Comparison of ENCODE assay signal across 8 cellular contexts in genomic region chr2:54558976-54559410, GRCh38.
DNase-seq lines count a peak whose midpoint lies in the region; ATAC-seq and TF ChIP-seq lines count a peak whose summit lies in the region.

No MANE protein-coding gene starts in this region.

- peak overlapping the region; percentile 97 for H2AFZ ChIP-seq in neuron (ENCODE audit: low read depth, low read length)

- H3K27me3 Mint-ChIP-seq in endothelial cell (ENCODE audit: unreplicated experiment), result peaks cover 45% of the 10 kb centered on the region

- H3K4me1 ChIP-seq in neuron (ENCODE audit: insufficient read depth, low read length), result peaks cover 26% of the 10 kb centered on the region

- peak overlapping the region; percentile 96 for H3K27ac Mint-ChIP-seq in endothelial cell (ENCODE audit: unreplicated experiment)

- ATAC-seq in GM19023 (IDR thresholded peaks at IDR 0.05; ENCODE audit: unreplicated experiment) (peak; percentile 6), HG02981 (IDR thresholded peaks at IDR 0.05; ENCODE audit: unreplicated experiment) (no peak), omental fat pad (ENCODE audit: low FRiP score) (no peak)

- peaks cover 35% of the 10 kb centered on the region for H3K36me3 Mint-ChIP-seq in endothelial cell (ENCODE audit: low read depth, unreplicated experiment)

- no peaks in the 10 kb centered on the region for H3K36me3 ChIP-seq in neuron (ENCODE audit: insufficient read depth, low read length)

- peak overlapping the region; percentile 80 for H3K4me3 ChIP-seq in neuron (ENCODE audit: low read length)

- H3K4me3 Mint-ChIP-seq in endothelial cell (ENCODE audit: unreplicated experiment), result peak overlapping the region; percentile 95

- no peaks in the 10 kb centered on the region for H3K9me3 Mint-ChIP-seq in endothelial cell (ENCODE audit: unreplicated experiment)

- no peaks in the 10 kb centered on the region for H3K9me3 ChIP-seq in neuron (ENCODE audit: low read length)

- TF ChIP-seq CTCF in endothelial cell (IDR thresholded peaks at IDR 0.05; ENCODE audit: unreplicated experiment) (no peak), omental fat pad (IDR thresholded peaks at IDR 0.05) (no peak)

- peak; percentile 33 for DNase-seq in NCI-H69 (lab: John Stamatoyannopoulos, UW)
- DNase-seq in endothelial cell (ENCODE audit: low spot score), result no peak
- no peak for DNase-seq in pons (ENCODE audit: low spot score)
- DNase-seq in omental fat pad (ENCODE audit: low spot score), result no peak
- DNase-seq in activated CD8-positive, alpha-beta memory T cell treated with anti-CD3 and anti-CD28 coated beads, Interleukin-2, amount 50 U/mL, for 4 hours, result no peak

- no peaks in the 10 kb centered on the region for H3K27me3 ChIP-seq in neuron (ENCODE audit: insufficient read depth, low read length)

- peaks cover 78% of the 10 kb centered on the region for H3K4me1 Mint-ChIP-seq in endothelial cell (ENCODE audit: unreplicated experiment)
